Comparison of ENCODE assay signal across 21 cellular contexts in genomic region chr15:78957416-78958093, GRCh38. TPM values are rescaled to one million over a fixed set of nuclear protein-coding genes. Genes with fewer than 3 reads are reported as not detected.
DNase-seq lines count a peak whose midpoint lies in the region; ATAC-seq, FAIRE-seq and TF ChIP-seq lines count a peak whose summit lies in the region.
"Had no signal": no experiment of that assay in that cellular context is flagged by ENCODE, and none has a peak within 500 bp of the region (broad histone marks: within the 10 kb centered on the region; RNA-seq: fewer than 3 reads in every experiment).

No MANE protein-coding gene starts in this region.

- H4K20me1 ChIP-seq in HepG2 (ENCODE audit: insufficient read depth, low read length) (no peaks in the 10 kb centered on the region), H1 (replicated peaks in 1 of 2; ENCODE audit: control insufficient read depth in 1 of 2, insufficient read depth in 2 of 2, low read length in 2 of 2) (no peaks in the 10 kb centered on the region)
- H4K20me1 ChIP-seq: BLaER1 had no signal

- TF ChIP-seq RAD21 in HepG2 (CRISPR knock-in tag; IDR thresholded peaks at IDR 0.05) (no peak), H1 (IDR thresholded peaks at IDR 0.05 in 1 of 2, conservative IDR thresholded peaks at IDR 0.05 in 1 of 2; ENCODE audit: low read depth in 2 of 2, low read length in 2 of 2) (no peak)

- no peak overlapping the region for H2AK5ac ChIP-seq in H1 (ENCODE audit: low read depth, low read length)

- H3K4me1 ChIP-seq in HepG2 (ENCODE audit: insufficient read depth, low read length) = peaks cover 18% of the 10 kb centered on the region
- H3K4me1 ChIP-seq in right lobe of liver = peaks cover 0 to 4% (median 2%) of the 10 kb centered on the region in 4 donors
- no peaks in the 10 kb centered on the region for H3K4me1 ChIP-seq in H1 (replicated peaks in 1 of 4; ENCODE audit: control insufficient read depth in 3 of 4, insufficient read depth in 4 of 4, low read length in 3 of 4)
- H3K4me1 ChIP-seq in small intestine (ENCODE audit: control insufficient read depth in 2 of 2, insufficient read depth in 1 of 2, low read depth in 1 of 2, low read length in 1 of 2) = no peaks in the 10 kb centered on the region
- H3K4me1 ChIP-seq: Caco-2 had no signal

- intact Hi-C loops in HepG2 (cut with micrococcal nuclease; ENCODE audit: unreplicated experiment) = no loop called here
- intact Hi-C loops in right lobe of liver (cut with DNase I) = no loop called here

- no peak overlapping the region for H3K4ac ChIP-seq in H1 (replicated peaks; ENCODE audit: insufficient read length, low read depth, low read length)

- H2BK120ac ChIP-seq in H1 (replicated peaks; ENCODE audit: low read depth, low read length) = no peak overlapping the region

- H3K27ac ChIP-seq in HepG2 (ENCODE audit: extremely low read length, insufficient read depth, low read length) (no peak overlapping the region), right lobe of liver (no peak overlapping the region), H1 (ENCODE audit: low read depth, low read length) (no peak overlapping the region), small intestine (ENCODE audit: low read depth in 1 of 2, low read length in 1 of 2) (no peak overlapping the region)
- H3K27ac ChIP-seq: 22Rv1, BLaER1, C4-2B, GM23248 had no signal

- TF ChIP-seq CTCF in HepG2 (CRISPR knock-in tag; IDR thresholded peaks at IDR 0.05) (no peak), right lobe of liver (IDR thresholded peaks at IDR 0.05) (no peak), H1 (IDR thresholded peaks at IDR 0.05; ENCODE audit: control extremely low read depth in 1 of 3, insufficient read depth in 1 of 3, low read depth in 1 of 3, low read length in 3 of 3) (no peak)

- H3K18ac ChIP-seq in H1 (ENCODE audit: extremely low read depth, low read length) = no peak overlapping the region

- H3K4me2 ChIP-seq in HepG2 (ENCODE audit: low read depth, low read length) (no peak overlapping the region), H1 (ENCODE audit: insufficient read depth in 1 of 2, low read depth in 2 of 2, low read length in 2 of 2) (no peak overlapping the region)
- H3K4me2 ChIP-seq: BLaER1 had no signal

- no peak overlapping the region for H2BK20ac ChIP-seq in H1 (ENCODE audit: low read length)

- no peak for TF ChIP-seq POLR2A in HepG2 (IDR thresholded peaks at IDR 0.05; ENCODE audit: insufficient read depth in 1 of 2, low read depth in 2 of 2, low read length in 2 of 2)
- TF ChIP-seq POLR2A in right lobe of liver (IDR thresholded peaks at IDR 0.05) = no peak
- no peak for TF ChIP-seq POLR2A in H1 (IDR thresholded peaks at IDR 0.05; ENCODE audit: control extremely low read depth in 1 of 2, low read depth in 2 of 2, low read length in 2 of 2)

- no peak for ATAC-seq in HepG2
- ATAC-seq in right lobe of liver = no peak
- ATAC-seq in HG03439 (IDR thresholded peaks at IDR 0.05; ENCODE audit: unreplicated experiment) = no peak
- ATAC-seq: CD8-positive, alpha-beta T cell had no signal

- no peaks in the 10 kb centered on the region; the same call in 1 of the 2 replicates for H3K23me2 ChIP-seq in H1 (ENCODE audit: low read depth, low read length)

- no peak overlapping the region for H2AFZ ChIP-seq in HepG2 (ENCODE audit: low read length)
- no peak overlapping the region for H2AFZ ChIP-seq in H1 (ENCODE audit: low read length)
- H2AFZ ChIP-seq: GM23248 had no signal

- 53% methylated on average over 9 of the region's 9 CpGs for WGBS in HepG2 (ENCODE audit: low lambda C conversion rate)
- WGBS in right lobe of liver (ENCODE audit: insufficient coverage, low coverage, low lambda C conversion rate, missing lambda C conversion rate) = 76% methylated on average over 8 of the region's 9 CpGs
- WGBS in H1 (ENCODE audit: extremely low coverage in 1 of 2, insufficient coverage in 1 of 2, insufficient read length in 1 of 2, insufficient replicate concordance in 2 of 2, low coverage in 1 of 2, low lambda C conversion rate in 2 of 2, missing lambda C conversion rate in 1 of 2), 2 experiments = 79% methylated on average over 9 of the region's 9 CpGs; no CpG with 5 or more reads in 1 of the 2 experiments
- WGBS in small intestine, 3 donors = 81 to 90% (median 83%) methylated on average over 9 of the region's 9 CpGs

- no peak overlapping the region for H2BK5ac ChIP-seq in H1 (ENCODE audit: low read depth, low read length)

- FAIRE-seq in HepG2 (lab: Jason Lieb, UNC) (no peak), H1 (lab: Jason Lieb, UNC) (no peak), small intestine (lab: Jason Lieb, UNC) (no peak)
- FAIRE-seq: A204.1, G401.6, GM12892, GM19239 had no signal

- H3K9ac ChIP-seq in HepG2 (ENCODE audit: insufficient read depth, low read depth, low read length) (no peak overlapping the region), H1 (replicated peaks in 1 of 4; ENCODE audit: extremely low read depth in 1 of 4, low read depth in 3 of 4, low read length in 3 of 4) (no peak overlapping the region)
- H3K9ac ChIP-seq: BLaER1, GM23248 had no signal

- no peak overlapping the region for H4K8ac ChIP-seq in H1 (ENCODE audit: extremely low read depth, insufficient read depth, low read length)

- CTCF ChIA-PET in HepG2 (lab: Yijun Ruan, JAX; ENCODE audit: low intra/inter-chr PET ratio, low total read pairs) = no interaction called here
- CTCF ChIA-PET in H1 (lab: Charles Lee; ENCODE audit: partially characterized antibody) = interaction anchor here (1.0 to 2.5 kb wide), 6 partner anchors 8 to 32 kb away, joined by 3 to 7 read pairs (median 4); no protein-coding TSS in a partner anchor

- H3K27me3 ChIP-seq in HepG2 (ENCODE audit: control insufficient read depth in 1 of 2, insufficient read depth in 2 of 2, low read length in 2 of 2) (no peaks in the 10 kb centered on the region; a peak in 1 of 5 replicates), right lobe of liver (no peaks in the 10 kb centered on the region), H1 (replicated peaks in 1 of 4; ENCODE audit: control insufficient read depth in 3 of 4, extremely low read depth in 1 of 4, insufficient read depth in 3 of 4, low read length in 3 of 4) (no peaks in the 10 kb centered on the region; a peak in 1 of 7 replicates), small intestine (ENCODE audit: control insufficient read depth in 2 of 2, insufficient read depth in 2 of 2, low read length in 2 of 2) (no peaks in the 10 kb centered on the region)
- H3K27me3 ChIP-seq: BLaER1 had no signal

- H3K4me3 ChIP-seq in HepG2 (replicated peaks in 1 of 3; ENCODE audit: insufficient read depth in 1 of 3, low read depth in 2 of 3, low read length in 3 of 3) (no peak overlapping the region), right lobe of liver (no peak overlapping the region), H1 (ENCODE audit: extremely low read depth in 1 of 4, insufficient read depth in 2 of 4, low read depth in 3 of 4, low read length in 4 of 4) (no peak overlapping the region), small intestine (ENCODE audit: low read depth in 1 of 2, low read length in 2 of 2) (no peak overlapping the region)
- H3K4me3 ChIP-seq: BLaER1, GM23248 had no signal

- H4K91ac ChIP-seq in H1 (replicated peaks; ENCODE audit: insufficient read length, low read length) = no peak overlapping the region

- no peaks in the 10 kb centered on the region for H3K36me3 ChIP-seq in HepG2 (replicated peaks in 1 of 2; ENCODE audit: control insufficient read depth in 1 of 2, insufficient read depth in 2 of 2, low read length in 2 of 2)
- H3K36me3 ChIP-seq in right lobe of liver = no peaks in the 10 kb centered on the region
- no peaks in the 10 kb centered on the region for H3K36me3 ChIP-seq in H1 (ENCODE audit: control insufficient read depth in 2 of 4, insufficient read depth in 4 of 4, low read length in 3 of 4)
- H3K36me3 ChIP-seq in small intestine (ENCODE audit: control insufficient read depth in 2 of 2, insufficient read depth in 2 of 2, low read length in 2 of 2) = no peaks in the 10 kb centered on the region
- H3K36me3 ChIP-seq: BLaER1 had no signal

- H3K9me3 ChIP-seq in HepG2 (ENCODE audit: low read length) (no peaks in the 10 kb centered on the region), right lobe of liver (no peaks in the 10 kb centered on the region), H1 (ENCODE audit: insufficient read depth in 2 of 2, low read depth in 1 of 2, low read length in 1 of 2) (peaks cover 0 to 3% of the 10 kb centered on the region in 2 experiments; a peak in 1 of 4 replicates), small intestine (ENCODE audit: control insufficient read depth, low read depth) (no peaks in the 10 kb centered on the region)
- H3K9me3 ChIP-seq: BLaER1, Caco-2 had no signal

- BruUV-seq in HepG2 (replicated peaks; lab: Mats Ljungman, UMichigan) = no TSS peak

- DNase-seq in HepG2 (ENCODE audit: low spot score) (no peak), right lobe of liver (no peak), H1 (ENCODE audit: low read depth in 1 of 2, low spot score in 2 of 2) (no peak), myocyte (ENCODE audit: low read depth) (peak; percentile 44), NCI-H187 treated with DMSO at 0.1 percent for 48 hours (lab: John Stamatoyannopoulos, UW) (no peak), small intestine (no peak)
- DNase-seq: Caco-2; CD4-positive, CD25-positive, alpha-beta regulatory T cell; CD8-positive, alpha-beta T cell; DMS153; DND-41; GM23248; HCEC 1CT had no signal

- no peaks in the 10 kb centered on the region for H3K79me1 ChIP-seq in H1 (ENCODE audit: low read depth, low read length)

- no peak overlapping the region for H2BK15ac ChIP-seq in H1 (ENCODE audit: low read length)

- no peak overlapping the region for H2BK12ac ChIP-seq in H1 (ENCODE audit: low read depth, low read length)

- no peak overlapping the region for H3K14ac ChIP-seq in H1 (ENCODE audit: insufficient read length)

- no peak overlapping the region for H3K23ac ChIP-seq in H1 (ENCODE audit: insufficient read length)

- H3K56ac ChIP-seq in H1 (replicated peaks; ENCODE audit: insufficient read length, low read depth, low read length) = no peak overlapping the region

- no peak overlapping the region for H4K5ac ChIP-seq in H1 (ENCODE audit: insufficient read length, low read depth, low read length)

- H3K79me2 ChIP-seq in HepG2 (ENCODE audit: insufficient read depth, low read length) (no peaks in the 10 kb centered on the region), H1 (ENCODE audit: control insufficient read depth in 1 of 2, insufficient read depth in 2 of 2, low read length in 2 of 2) (no peaks in the 10 kb centered on the region)

- in situ Hi-C loops in HepG2 (cut with HindIII; ENCODE audit: extremely low pct_ligation_motif_present, low pct_unique_long_range_greater_than_20kb) = no loop called here

- POLR2A ChIA-PET in HepG2 (lab: Yijun Ruan, JAX) (no interaction called here), H1 (lab: Charles Lee; ENCODE audit: partially characterized antibody) (interaction anchor here (0.5 to 1.5 kb wide), 6 partner anchors 10 to 49 kb away, joined by 3 to 4 read pairs (median 4); no protein-coding TSS in a partner anchor)

- TF ChIP-seq EP300 in HepG2 (IDR thresholded peaks at IDR 0.05; ENCODE audit: low read depth in 2 of 2, low read length in 2 of 2) (no peak), HepG2 (CRISPR knock-in tag; IDR thresholded peaks at IDR 0.05; ENCODE audit: borderline replicate concordance) (no peak), H1 (IDR thresholded peaks at IDR 0.05; ENCODE audit: borderline replicate concordance in 1 of 2, low read depth in 2 of 2, low read length in 2 of 2) (no peak)

RNA-seq across cellular contexts. Expression of gene CTSH, which starts 12.7 kb away (rescaled TPM):
- total RNA-seq in HepG2 (2016; rRNA removed; fragmentation: Illumina TruSeq; extraction: Trizol) (145 and 265 TPM in 2 replicates), right lobe of liver (100 to 1,000 TPM in 2 of 6 experiments, 10 to 100 TPM in 4; 32.0 to 183 (median 98.1) TPM), myocyte (1,721 and 2,454 TPM in 2 replicates)
- total RNA-seq in HepG2 (2016; cell fraction: cytosol; rRNA removed; fragmentation: Illumina TruSeq; extraction: Trizol; ENCODE audit: low read depth) = 38.3 and 41.8 TPM in 2 replicates
- total RNA-seq in HepG2 (2016; cell fraction: insoluble cytoplasmic fraction; rRNA removed; fragmentation: Illumina TruSeq; extraction: Trizol) = 147 and 263 TPM in 2 replicates
- total RNA-seq in HepG2 (2016; cell fraction: membrane; rRNA removed; fragmentation: Illumina TruSeq; extraction: Trizol) = 76.7 and 76.8 TPM in 2 replicates
- 192 and 212 TPM in 2 replicates for total RNA-seq in HepG2 (2016; cell fraction: nucleus; rRNA removed; fragmentation: Illumina TruSeq; extraction: Trizol)
- polyA plus RNA-seq in HepG2 (2011; rRNA removed) (653 and 707 TPM in 2 replicates), H1 (2011; rRNA removed) (28.4 and 36.8 TPM in 2 replicates), small intestine (100 to 1,000 TPM; 116 to 208 (median 126) TPM)
- polyA plus RNA-seq in HepG2 (2011; cell fraction: cytosol; rRNA removed) = 619 and 690 TPM in 2 replicates
- polyA plus RNA-seq in HepG2 (2011; cell fraction: nucleus; rRNA removed) = 438 and 468 TPM in 2 replicates
- 370 and 429 TPM in 2 replicates for polyA plus RNA-seq in HepG2 (2012)
- polyA plus RNA-seq in HepG2 (2016; cell fraction: cytosol; fragmentation: Illumina TruSeq; extraction: Trizol; ENCODE audit: low read depth) = 85.5 and 99.3 TPM in 2 replicates
- polyA plus RNA-seq in HepG2 (2016; cell fraction: insoluble cytoplasmic fraction; fragmentation: Illumina TruSeq; extraction: Trizol; ENCODE audit: low read depth) = 143 and 146 TPM in 2 replicates
- polyA plus RNA-seq in HepG2 (2016; cell fraction: membrane; fragmentation: Illumina TruSeq; extraction: Trizol; ENCODE audit: low read depth) = 90.8 and 95.9 TPM in 2 replicates
- 337 and 346 TPM in 2 replicates for polyA plus RNA-seq in HepG2 (2016; cell fraction: nucleus; fragmentation: Illumina TruSeq; extraction: Trizol; ENCODE audit: insufficient read depth, low read depth)
- 0.44 and 261 TPM in 2 replicates for polyA minus RNA-seq in HepG2 (2011; rRNA and poly(A)+ RNA removed; ENCODE audit: low replicate concordance)
- polyA minus RNA-seq in HepG2 (2011; cell fraction: cytosol; rRNA and poly(A)+ RNA removed) = 172 and 190 TPM in 2 replicates
- 126 and 165 TPM in 2 replicates for polyA minus RNA-seq in HepG2 (2011; cell fraction: nucleus; rRNA and poly(A)+ RNA removed)
- total RNA-seq in H1 (2021; fragmentation: NEBNext Ultra II Directional; extraction: Animal tissue kit (Norgen Biotek cat#: 25700)) = 31.3 and 34.0 TPM in 2 replicates
- polyA plus RNA-seq in H1 (2011; cell fraction: cytosol; rRNA removed) = 37.1 TPM
- 50.6 TPM for polyA plus RNA-seq in H1 (2011; cell fraction: nucleus; rRNA removed)
- polyA plus RNA-seq in H1 (2012, experiment 1 of 2) = 32.0 to 42.5 TPM (median 40.4 TPM) in 4 replicates
- polyA plus RNA-seq in H1 (2012, experiment 2 of 2) = 48.9 TPM
- polyA plus RNA-seq in H1 (2013, experiment 1 of 2) = 43.7 TPM
- polyA plus RNA-seq in H1 (2013, experiment 2 of 2) = 44.5 TPM
- 30.4 and 36.1 TPM in 2 replicates for polyA minus RNA-seq in H1 (2011; rRNA and poly(A)+ RNA removed)
- polyA minus RNA-seq in H1 (2011; cell fraction: cytosol; rRNA and poly(A)+ RNA removed) = 37.1 TPM
- 19.4 TPM for polyA minus RNA-seq in H1 (2011; cell fraction: nucleus; rRNA and poly(A)+ RNA removed)
- 673 TPM for polyA plus RNA-seq in myocyte (2012)

Comparison
In these comparisons a context has a peak if more than half of its experiments do, and no peak if none do; other contexts are left out.
1. Of the 41 proteins assayed by ChIP-seq in both HepG2 and H1: peak only in HepG2: none; only in H1: KDM1A; in both: none; in neither: 40.